ENCODE assay signal across 24 cellular contexts in genomic region chr10:127449491-127449890, GRCh38.
"Had no signal": no experiment of that assay in that cellular context is flagged by ENCODE, and none has a peak within 500 bp of the region (broad histone marks: within the 10 kb centered on the region; RNA-seq: fewer than 3 reads in every experiment).

No MANE protein-coding gene starts in this region.

- ATAC-seq: activated CD8-positive, alpha-beta T cell treated with anti-CD3 and anti-CD28 coated beads, Interleukin-2, amount 10 ng/mL, durations not matched to agents 7 days and 5 days; effector memory CD8-positive, alpha-beta T cell; naive thymus-derived CD8-positive, alpha-beta T cell had no signal

- H3K4me3 Mint-ChIP-seq: activated CD4-positive, alpha-beta T cell treated with anti-CD3 and anti-CD28 coated beads, Interleukin-2, amount 10 ng/mL, durations not matched to agents 7 days and 5 days; activated CD8-positive, alpha-beta T cell treated with anti-CD3 and anti-CD28 coated beads, Interleukin-2, amount 10 ng/mL, durations not matched to agents 7 days and 5 days; activated naive CD8-positive, alpha-beta T cell; central memory CD8-positive, alpha-beta T cell; effector memory CD8-positive, alpha-beta T cell; naive thymus-derived CD8-positive, alpha-beta T cell; neural progenitor cell; T-helper 2 cell treated with Interferon-gamma antibody and Interleukin-4, amounts not matched to agents 5 μg/mL and 100 μg/mL, for 36 hours; type B pancreatic cell had no signal

- DNase-seq: activated CD4-positive, alpha-beta T cell treated with anti-CD3 and anti-CD28 coated beads, Interleukin-2, amount 10 ng/mL, durations not matched to agents 7 days and 5 days; activated CD4-positive, CD25-positive, alpha-beta regulatory T cell treated with anti-CD3 and anti-CD28 coated beads, Interleukin-2, amount 50 U/mL, for 72 hours; activated CD8-positive, alpha-beta T cell treated with anti-CD3 and anti-CD28 coated beads, Interleukin-2, amount 10 ng/mL, durations not matched to agents 7 days and 5 days; activated gamma-delta T cell treated with Interleukin-2 at 50 U/mL for 16 hours; activated T-cell treated with anti-CD3 and anti-CD28 coated beads, Interleukin-2, amount 50 U/mL, for 1 hour; adrenal gland; brain microvascular endothelial cell; colonic mucosa; dorsolateral prefrontal cortex; effector memory CD8-positive, alpha-beta T cell; hippocampal formation; kidney glomerular epithelial cell; left lung; naive thymus-derived CD8-positive, alpha-beta T cell; sigmoid colon; stimulated activated CD4-positive, alpha-beta T cell treated with anti-CD3 and anti-CD28 coated beads, Interleukin-15, amount 100 ng/mL, for 24 hours; stimulated activated CD8-positive, alpha-beta memory T cell treated with anti-CD3 and anti-CD28 coated beads, Interleukin-4, amount 100 ng/mL, for 48 hours; stimulated activated naive CD4-positive, alpha-beta T cell; testis had no signal

- H3K27ac Mint-ChIP-seq: activated CD4-positive, alpha-beta T cell treated with anti-CD3 and anti-CD28 coated beads, Interleukin-2, amount 10 ng/mL, durations not matched to agents 7 days and 5 days; activated CD8-positive, alpha-beta T cell treated with anti-CD3 and anti-CD28 coated beads, Interleukin-2, amount 10 ng/mL, durations not matched to agents 7 days and 5 days; activated naive CD8-positive, alpha-beta T cell; effector memory CD8-positive, alpha-beta T cell; naive thymus-derived CD8-positive, alpha-beta T cell; neural progenitor cell; T-helper 2 cell treated with Interferon-gamma antibody and Interleukin-4, amounts not matched to agents 5 μg/mL and 100 μg/mL, for 36 hours; type B pancreatic cell had no signal

- H3K9me3 Mint-ChIP-seq: activated CD4-positive, alpha-beta T cell treated with anti-CD3 and anti-CD28 coated beads, Interleukin-2, amount 10 ng/mL, durations not matched to agents 7 days and 5 days; central memory CD8-positive, alpha-beta T cell; effector memory CD8-positive, alpha-beta T cell; naive thymus-derived CD8-positive, alpha-beta T cell; neural progenitor cell; T-helper 2 cell treated with Interferon-gamma antibody and Interleukin-4, amounts not matched to agents 5 μg/mL and 100 μg/mL, for 36 hours; type B pancreatic cell had no signal

- H3K4me1 Mint-ChIP-seq: activated CD4-positive, alpha-beta T cell treated with anti-CD3 and anti-CD28 coated beads, Interleukin-2, amount 10 ng/mL, durations not matched to agents 7 days and 5 days; central memory CD8-positive, alpha-beta T cell; naive thymus-derived CD8-positive, alpha-beta T cell; neural progenitor cell had no signal

- H3K36me3 Mint-ChIP-seq: activated naive CD8-positive, alpha-beta T cell; naive thymus-derived CD8-positive, alpha-beta T cell had no signal

- H3K27me3 Mint-ChIP-seq: activated CD4-positive, alpha-beta T cell treated with anti-CD3 and anti-CD28 coated beads, Interleukin-2, amount 10 ng/mL, durations not matched to agents 7 days and 5 days; activated naive CD8-positive, alpha-beta T cell; central memory CD8-positive, alpha-beta T cell; type B pancreatic cell had no signal
